ENCODE assay signal across 23 cellular contexts in the genomic region with DNA sequence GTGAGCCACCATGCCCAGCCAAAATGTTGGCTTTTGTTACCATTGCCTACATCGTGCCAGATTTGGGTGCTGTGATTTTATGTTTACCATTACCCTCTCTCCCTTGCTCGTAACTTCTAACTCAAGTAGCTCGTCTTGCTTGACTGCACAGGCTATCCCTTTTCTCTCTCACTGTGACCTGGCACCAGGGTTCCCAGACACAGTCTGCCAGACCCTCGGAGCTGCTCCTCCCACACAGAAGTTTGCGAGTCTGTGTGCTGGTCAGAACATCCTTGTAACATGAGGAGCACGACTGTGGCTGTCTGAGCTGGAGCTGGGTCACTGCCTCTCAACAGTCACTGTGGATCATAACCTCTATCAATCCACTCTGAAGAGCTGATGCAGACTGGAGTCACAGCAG.
"Had no signal": no experiment of that assay in that cellular context is flagged by ENCODE, and none has a peak within 500 bp of the region (broad histone marks: within the 10 kb centered on the region; RNA-seq: fewer than 3 reads in every experiment).

No MANE protein-coding gene starts in this region.

- H3K9me2 ChIP-seq: SK-N-SH had no signal

- H2AFZ ChIP-seq: PC-9 had no signal

- H3K9me3 ChIP-seq: SK-N-SH had no signal

- H3K36me3 ChIP-seq: brain microvascular endothelial cell, cardiac muscle cell, WERI-Rb-1 had no signal

- DNase-seq: activated CD4-positive, alpha-beta memory T cell treated with anti-CD3 and anti-CD28 coated beads, Interleukin-2, amount 10 ng/mL, durations not matched to agents 7 days and 5 days; activated CD4-positive, alpha-beta T cell treated with anti-CD3 and anti-CD28 coated beads for 36 hours; activated CD4-positive, alpha-beta T cell treated with anti-CD3 and anti-CD28 coated beads, Interleukin-2, amount 50 U/mL, for 1 hour; activated gamma-delta T cell treated with Interleukin-2 at 50 U/mL for 16 hours; activated naive CD4-positive, alpha-beta T cell treated with anti-CD3 and anti-CD28 coated beads, Interleukin-2, amount 10 ng/mL, durations not matched to agents 7 days and 5 days; activated naive CD8-positive, alpha-beta T cell treated with anti-CD3 and anti-CD28 coated beads for 36 hours; activated T-cell treated with anti-CD3 and anti-CD28 coated beads for 4 hours; activated T-cell treated with anti-CD3 and anti-CD28 coated beads, Interleukin-2, amount 50 U/mL, for 72 hours; brain microvascular endothelial cell; Karpas-422; NCI-H1105 treated with DMSO at 0.1 percent for 48 hours; NCI-H1436 treated with DMSO at 0.1 percent for 48 hours; NCI-H187; NCI-H2081; NCI-H2171; NCI-H345; NCI-H510A; NCI-H526 treated with DMSO at 0.1 percent for 48 hours; PC-9; SK-N-SH; T-helper 1 cell; WERI-Rb-1 had no signal

- H3K27me3 ChIP-seq: brain microvascular endothelial cell, cardiac muscle cell had no signal

- H3K27ac ChIP-seq: brain microvascular endothelial cell, cardiac muscle cell, PC-9, WERI-Rb-1 had no signal

- H3K4me3 ChIP-seq: cardiac muscle cell, PC-9 had no signal

- H3K4me2 ChIP-seq: PC-9, SK-N-SH had no signal
